Comparison of ENCODE assay signal across 8 cellular contexts in the genomic region with DNA sequence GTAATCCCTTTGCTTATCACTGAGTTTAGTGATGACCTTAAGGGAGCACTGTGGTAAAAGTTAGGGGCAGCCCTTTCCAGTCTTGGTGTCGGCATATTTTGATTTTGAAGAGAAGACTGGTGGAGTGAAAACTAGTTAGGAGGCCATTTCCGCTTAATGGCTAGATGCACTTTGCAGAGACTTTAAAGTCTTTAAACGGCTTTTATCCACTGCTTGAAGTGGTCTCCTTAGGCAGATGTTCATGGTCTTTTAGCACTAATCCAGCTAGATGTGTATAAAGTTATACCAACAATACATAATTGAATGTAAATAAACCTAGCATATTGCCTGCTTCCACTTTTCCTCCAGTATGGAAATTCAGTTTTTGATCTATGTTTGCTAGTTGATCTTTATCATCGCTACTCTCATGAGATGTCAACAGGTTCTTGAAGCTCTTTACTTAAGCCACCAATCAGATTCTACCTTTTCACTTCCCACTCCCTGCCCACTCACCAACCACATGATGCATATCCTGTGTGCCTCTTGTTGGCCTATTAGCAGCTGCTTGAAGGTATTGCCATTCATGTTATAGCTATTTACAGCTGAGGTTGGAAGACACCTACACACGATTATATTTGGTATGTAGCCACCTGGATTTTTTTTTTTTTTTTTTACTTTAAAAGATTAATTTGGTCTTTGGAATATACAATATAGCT.
DNase-seq lines count a peak whose midpoint lies in the region; ATAC-seq and TF ChIP-seq lines count a peak whose summit lies in the region.
"Had no signal": no experiment of that assay in that cellular context is flagged by ENCODE, and none has a peak within 500 bp of the region (broad histone marks: within the 10 kb centered on the region; RNA-seq: fewer than 3 reads in every experiment).

No MANE protein-coding gene starts in this region.

- H3K27ac ChIP-seq in lower lobe of right lung: no peak overlapping the region

- H3K4me1 ChIP-seq in lower lobe of right lung: no peaks in the 10 kb centered on the region

- ATAC-seq in activated naive CD8-positive, alpha-beta T cell treated with anti-CD3 and anti-CD28 coated beads, Interleukin-2, amount 10 ng/mL, durations not matched to agents 7 days and 5 days (ENCODE audit: low read depth): peak; percentile 79
- ATAC-seq in lower lobe of right lung: no peak
- ATAC-seq in GM19452 (IDR thresholded peaks at IDR 0.05; ENCODE audit: unreplicated experiment): no peak
- no peak for ATAC-seq in GM18873 (IDR thresholded peaks at IDR 0.05; ENCODE audit: low FRiP score, unreplicated experiment)
- ATAC-seq: HepG2 had no signal

- H3K4me3 ChIP-seq in lower lobe of right lung: no peak overlapping the region

- DNase-seq in GM13977 (ENCODE audit: low spot score) (peak; percentile 23), NCI-H524 (lab: John Stamatoyannopoulos, UW) (peak; percentile 89 to 90), lower lobe of right lung (no peak)
- DNase-seq in activated naive CD8-positive, alpha-beta T cell treated with anti-CD3 and anti-CD28 coated beads, Interleukin-2, amount 10 ng/mL, durations not matched to agents 7 days and 5 days: no peak
- DNase-seq in stimulated activated CD4-positive, alpha-beta T cell treated with anti-CD3 and anti-CD28 coated beads, TNF-alpha, amount 100 ng/mL, for 24 hours (ENCODE audit: low read depth in 3 of 3): peak in 2 of 3 experiments; percentile 2 to 10

- H3K27me3 Mint-ChIP-seq in activated naive CD8-positive, alpha-beta T cell treated with anti-CD3 and anti-CD28 coated beads, Interleukin-2, amount 10 ng/mL, durations not matched to agents 7 days and 5 days: no peaks in the 10 kb centered on the region

- in situ Hi-C loops in GM13977 (cut with MboI; ENCODE audit: low pct_unique_long_range_greater_than_20kb, low sequenced_read_pairs, unreplicated experiment): no loop called here

- POLR2A ChIA-PET in activated naive CD8-positive, alpha-beta T cell treated with anti-CD3 and anti-CD28 coated beads, Interleukin-2, amount 10 ng/mL, durations not matched to agents 7 days and 5 days (lab: Charles Lee): interaction anchor here (0.7 kb wide), 1 partner anchor 401 kb away, joined by 3 read pairs; no protein-coding TSS in a partner anchor

- H3K36me3 ChIP-seq in lower lobe of right lung: peaks cover 26% of the 10 kb centered on the region

- TF ChIP-seq CTCF in GM13977 (IDR thresholded peaks at IDR 0.05; ENCODE audit: extremely low read depth, insufficient read depth, missing control alignments) (no peak), lower lobe of right lung (IDR thresholded peaks at IDR 0.05) (no peak)

- H3K27ac Mint-ChIP-seq in activated naive CD8-positive, alpha-beta T cell treated with anti-CD3 and anti-CD28 coated beads, Interleukin-2, amount 10 ng/mL, durations not matched to agents 7 days and 5 days: peak overlapping the region; percentile 58

- H3K27me3 ChIP-seq in lower lobe of right lung (ENCODE audit: low read depth): no peaks in the 10 kb centered on the region

- intact Hi-C loops in lower lobe of right lung (cut with DNase I): no loop called here

- H3K4me1 Mint-ChIP-seq in activated naive CD8-positive, alpha-beta T cell treated with anti-CD3 and anti-CD28 coated beads, Interleukin-2, amount 10 ng/mL, durations not matched to agents 7 days and 5 days: peaks cover 13% of the 10 kb centered on the region

- H3K4me3 Mint-ChIP-seq in activated naive CD8-positive, alpha-beta T cell treated with anti-CD3 and anti-CD28 coated beads, Interleukin-2, amount 10 ng/mL, durations not matched to agents 7 days and 5 days: no peak overlapping the region

- H3K9me3 ChIP-seq in lower lobe of right lung: no peaks in the 10 kb centered on the region

- H3K9me3 Mint-ChIP-seq in activated naive CD8-positive, alpha-beta T cell treated with anti-CD3 and anti-CD28 coated beads, Interleukin-2, amount 10 ng/mL, durations not matched to agents 7 days and 5 days: no peaks in the 10 kb centered on the region

- H3K36me3 Mint-ChIP-seq in activated naive CD8-positive, alpha-beta T cell treated with anti-CD3 and anti-CD28 coated beads, Interleukin-2, amount 10 ng/mL, durations not matched to agents 7 days and 5 days: peaks cover 17% of the 10 kb centered on the region

Comparison
In these comparisons a context has a peak if more than half of its experiments do, and no peak if none do; other contexts are left out.
1. DNase-seq: peak in GM13977 (single experiment), NCI-H524 (2 of 2) and stimulated activated CD4-positive, alpha-beta T cell treated with anti-CD3 and anti-CD28 coated beads, TNF-alpha, amount 100 ng/mL, for 24 hours (2 of 3); none in activated naive CD8-positive, alpha-beta T cell treated with anti-CD3 and anti-CD28 coated beads, Interleukin-2, amount 10 ng/mL, durations not matched to agents 7 days and 5 days (single experiment) and lower lobe of right lung (single experiment).